ENCODE assay signal across 1 cellular context in genomic region chr6:109073344-109074235, GRCh38.
TF ChIP-seq lines count a peak whose summit lies in the region.

No MANE protein-coding gene starts in this region.

TF ChIP-seq in SK-N-SH treated with all-trans-retinoic acid at 6 μM for 48 hours, 23 proteins besides CTCF, POLR2A, EP300 and RAD21 (continued from another document):
- no peak for TF ChIP-seq TSHZ2 (CRISPR knock-in tag; IDR thresholded peaks at IDR 0.05)
- no peak for TF ChIP-seq ZFP3 (CRISPR knock-in tag; IDR thresholded peaks at IDR 0.05)
- no peak for TF ChIP-seq ESRRG (CRISPR knock-in tag; IDR thresholded peaks at IDR 0.05)
- no peak for TF ChIP-seq BACH2 (CRISPR knock-in tag; IDR thresholded peaks at IDR 0.05; ENCODE audit: borderline replicate concordance)
- no peak for TF ChIP-seq ISL1 (CRISPR knock-in tag; IDR thresholded peaks at IDR 0.05)
- TF ChIP-seq CREB5 (CRISPR knock-in tag; IDR thresholded peaks at IDR 0.05; ENCODE audit: low read depth), result no peak
- no peak for TF ChIP-seq ZNF70 (CRISPR knock-in tag; IDR thresholded peaks at IDR 0.05)
- no peak for TF ChIP-seq PPARA (CRISPR knock-in tag; IDR thresholded peaks at IDR 0.05; ENCODE audit: borderline replicate concordance)
- TF ChIP-seq ZC3H10 (CRISPR knock-in tag; IDR thresholded peaks at IDR 0.05), result no peak
- no peak for TF ChIP-seq TCF4 (CRISPR knock-in tag; IDR thresholded peaks at IDR 0.05; ENCODE audit: borderline replicate concordance)
- no peak for TF ChIP-seq RARB (CRISPR knock-in tag; IDR thresholded peaks at IDR 0.05)
- TF ChIP-seq ARNTL (CRISPR knock-in tag; IDR thresholded peaks at IDR 0.05; ENCODE audit: borderline replicate concordance, low read depth), result no peak
- TF ChIP-seq POU6F1 (CRISPR knock-in tag; IDR thresholded peaks at IDR 0.05; ENCODE audit: borderline replicate concordance, low read depth), result no peak
- no peak for TF ChIP-seq ZNF565 (CRISPR knock-in tag; conservative IDR thresholded peaks at IDR 0.05; ENCODE audit: low read depth)
- TF ChIP-seq TOX (CRISPR knock-in tag; IDR thresholded peaks at IDR 0.05; ENCODE audit: borderline replicate concordance), result no peak
- TF ChIP-seq SNAI2 (CRISPR knock-in tag; IDR thresholded peaks at IDR 0.05), result no peak
- TF ChIP-seq ZFP30 (CRISPR knock-in tag; IDR thresholded peaks at IDR 0.05), result no peak
- no peak for TF ChIP-seq CSRNP3 (CRISPR knock-in tag; IDR thresholded peaks at IDR 0.05)
